Comparison of ENCODE assay signal across 8 cellular contexts in genomic region chr11:86041975-86042378, GRCh38. TPM values are rescaled to one million over a fixed set of nuclear protein-coding genes. Genes with fewer than 3 reads are reported as not detected.
DNase-seq lines count a peak whose midpoint lies in the region; ATAC-seq and TF ChIP-seq lines count a peak whose summit lies in the region.

No MANE protein-coding gene starts in this region.

- POLR2A ChIA-PET in Caco-2 (lab: Charles Lee) (interaction anchor here (1.0 kb wide), 1 partner anchor 10 kb away, joined by 6 read pairs; no protein-coding TSS in a partner anchor), WTC11 (lab: Charles Lee) (interaction anchor here (1.0 to 1.5 kb wide), 2 partner anchors 26 to 152 kb away, joined by 3 to 4 read pairs; no protein-coding TSS in a partner anchor)

- H3K27ac Mint-ChIP-seq in Caco-2 (ENCODE audit: unreplicated experiment) (no peak overlapping the region), WTC11 (peak overlapping the region; percentile 42; the same call in 1 of the 2 replicates)

- no peaks in the 10 kb centered on the region for H3K9me3 ChIP-seq in Caco-2
- H3K9me3 ChIP-seq in vagina = no peaks in the 10 kb centered on the region

- H3K27me3 ChIP-seq in Caco-2 (replicated peaks; ENCODE audit: control insufficient read depth, insufficient read depth, low read length) (no peaks in the 10 kb centered on the region), vagina (no peaks in the 10 kb centered on the region)

- DNase-seq in Caco-2 = peak; percentile 86 to 91
- peak; percentile 80 for DNase-seq in NCI-H226
- peak; percentile 63 for DNase-seq in WTC11 (ENCODE audit: low spot score)
- DNase-seq in epithelial cell of proximal tubule (ENCODE audit: low read depth) = peak; percentile 73
- peak; percentile 90 for DNase-seq in myocyte (ENCODE audit: low read depth)
- no peak for DNase-seq in vagina (ENCODE audit: extremely low spot score in 2 of 2)

- H3K4me3 Mint-ChIP-seq in Caco-2 (ENCODE audit: unreplicated experiment) (no peak overlapping the region), WTC11 (no peak overlapping the region)

- TF ChIP-seq CTCF in Caco-2 (IDR thresholded peaks at IDR 0.05; ENCODE audit: insufficient read depth in 1 of 2, low read depth in 1 of 2, low read length in 1 of 2, severe bottlenecking in 1 of 2, unreplicated experiment in 1 of 2) (peak; percentile 97 to 99), WTC11 (IDR thresholded peaks at IDR 0.05) (peak; percentile 94), epithelial cell of proximal tubule (conservative IDR thresholded peaks at IDR 0.05; ENCODE audit: low read depth, low read length) (peak; percentile 85), vagina (IDR thresholded peaks at IDR 0.05) (peak; percentile 82 to 99 (median 93))

- peak overlapping the region; percentile 59 for H3K27ac ChIP-seq in vagina

- H3K4me1 ChIP-seq in Caco-2 = peaks cover 50% of the 10 kb centered on the region
- H3K4me1 ChIP-seq in vagina = peaks cover 59% of the 10 kb centered on the region

- BruUV-seq in Caco-2 (replicated peaks; lab: Mats Ljungman, UMichigan) = no TSS peak

- ATAC-seq in GM18909 (IDR thresholded peaks at IDR 0.05; ENCODE audit: poor library complexity, unreplicated experiment) (peak; percentile 68), HG03175 (IDR thresholded peaks at IDR 0.05; ENCODE audit: unreplicated experiment) (peak; percentile 66), WTC11 (peak; percentile 92)

- H3K36me3 Mint-ChIP-seq in Caco-2 (ENCODE audit: insufficient read depth, unreplicated experiment) (peaks cover 36% of the 10 kb centered on the region), WTC11 (no peaks in the 10 kb centered on the region)

- CTCF ChIA-PET in Caco-2 (lab: Charles Lee) = interaction anchor here (0.5 to 3.4 kb wide), 28 partner anchors 9 to 319 kb away, joined by 3 to 55 read pairs (median 4); partner anchors contain the start of gene PICALM
- CTCF ChIA-PET in WTC11 (lab: Charles Lee) = interaction anchor here (0.5 to 3.8 kb wide), 35 partner anchors 9 to 1261 kb away, joined by 3 to 46 read pairs (median 4); partner anchors contain the start of genes CCDC83 and PICALM

- no peaks in the 10 kb centered on the region for H3K9me3 Mint-ChIP-seq in Caco-2 (ENCODE audit: unreplicated experiment)
- no peaks in the 10 kb centered on the region for H3K9me3 Mint-ChIP-seq in WTC11

- H3K36me3 ChIP-seq in Caco-2 (ENCODE audit: control insufficient read depth, insufficient read depth, low read length) (no peaks in the 10 kb centered on the region), vagina (no peaks in the 10 kb centered on the region)

- H3K4me1 Mint-ChIP-seq in Caco-2 (ENCODE audit: low read depth, unreplicated experiment) (peaks cover 51% of the 10 kb centered on the region), WTC11 (peaks cover 39% of the 10 kb centered on the region)

- no peak overlapping the region for H3K4me3 ChIP-seq in Caco-2 (ENCODE audit: low read depth, low read length)
- no peak overlapping the region for H3K4me3 ChIP-seq in epithelial cell of proximal tubule (ENCODE audit: low read depth, low read length)
- peak overlapping the region; percentile 12 to 23 for H3K4me3 ChIP-seq in vagina

- H3K27me3 Mint-ChIP-seq in Caco-2 (ENCODE audit: insufficient read depth, unreplicated experiment) = no peaks in the 10 kb centered on the region
- H3K27me3 Mint-ChIP-seq in WTC11 (ENCODE audit: low read depth) = no peaks in the 10 kb centered on the region

- no peak for TF ChIP-seq POLR2A in vagina (IDR thresholded peaks at IDR 0.05)

- intact Hi-C loops in Caco-2 (cut with micrococcal nuclease; ENCODE audit: unreplicated experiment) (loop anchor here (1.0 to 5.0 kb wide), 8 partner anchors 25 to 249 kb away; partner anchors contain the start of gene CCDC83), vagina (cut with DNase I) (loop anchor here (10.0 kb wide), 1 partner anchor 153 kb away; no protein-coding TSS in a partner anchor)

TF ChIP-seq in WTC11, 78 proteins besides CTCF, POLR2A, EP300 and RAD21 (continues in another document):
- TF ChIP-seq, protein P1, sequence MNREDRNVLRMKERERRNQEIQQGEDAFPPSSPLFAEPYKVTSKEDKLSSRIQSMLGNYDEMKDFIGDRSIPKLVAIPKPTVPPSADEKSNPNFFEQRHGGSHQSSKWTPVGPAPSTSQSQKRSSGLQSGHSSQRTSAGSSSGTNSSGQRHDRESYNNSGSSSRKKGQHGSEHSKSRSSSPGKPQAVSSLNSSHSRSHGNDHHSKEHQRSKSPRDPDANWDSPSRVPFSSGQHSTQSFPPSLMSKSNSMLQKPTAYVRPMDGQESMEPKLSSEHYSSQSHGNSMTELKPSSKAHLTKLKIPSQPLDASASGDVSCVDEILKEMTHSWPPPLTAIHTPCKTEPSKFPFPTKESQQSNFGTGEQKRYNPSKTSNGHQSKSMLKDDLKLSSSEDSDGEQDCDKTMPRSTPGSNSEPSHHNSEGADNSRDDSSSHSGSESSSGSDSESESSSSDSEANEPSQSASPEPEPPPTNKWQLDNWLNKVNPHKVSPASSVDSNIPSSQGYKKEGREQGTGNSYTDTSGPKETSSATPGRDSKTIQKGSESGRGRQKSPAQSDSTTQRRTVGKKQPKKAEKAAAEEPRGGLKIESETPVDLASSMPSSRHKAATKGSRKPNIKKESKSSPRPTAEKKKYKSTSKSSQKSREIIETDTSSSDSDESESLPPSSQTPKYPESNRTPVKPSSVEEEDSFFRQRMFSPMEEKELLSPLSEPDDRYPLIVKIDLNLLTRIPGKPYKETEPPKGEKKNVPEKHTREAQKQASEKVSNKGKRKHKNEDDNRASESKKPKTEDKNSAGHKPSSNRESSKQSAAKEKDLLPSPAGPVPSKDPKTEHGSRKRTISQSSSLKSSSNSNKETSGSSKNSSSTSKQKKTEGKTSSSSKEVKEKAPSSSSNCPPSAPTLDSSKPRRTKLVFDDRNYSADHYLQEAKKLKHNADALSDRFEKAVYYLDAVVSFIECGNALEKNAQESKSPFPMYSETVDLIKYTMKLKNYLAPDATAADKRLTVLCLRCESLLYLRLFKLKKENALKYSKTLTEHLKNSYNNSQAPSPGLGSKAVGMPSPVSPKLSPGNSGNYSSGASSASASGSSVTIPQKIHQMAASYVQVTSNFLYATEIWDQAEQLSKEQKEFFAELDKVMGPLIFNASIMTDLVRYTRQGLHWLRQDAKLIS (CRISPR knock-in tag; IDR thresholded peaks at IDR 0.05; ENCODE audit: borderline replicate concordance) = no peak
- TF ChIP-seq ATF1 (CRISPR knock-in tag; IDR thresholded peaks at IDR 0.05) (no peak), TEAD1 (CRISPR knock-in tag; IDR thresholded peaks at IDR 0.05) (peak; percentile 99), NR3C1 (CRISPR knock-in tag; conservative IDR thresholded peaks at IDR 0.05; ENCODE audit: low read depth) (no peak), TEAD4 (CRISPR knock-in tag; IDR thresholded peaks at IDR 0.05) (peak; percentile 95; the same call in 1 of the 2 replicates), RORB (CRISPR knock-in tag; IDR thresholded peaks at IDR 0.05) (no peak), ZNF263 (CRISPR knock-in tag; IDR thresholded peaks at IDR 0.05; ENCODE audit: low read depth) (no peak), E2F4 (CRISPR knock-in tag; IDR thresholded peaks at IDR 0.05; ENCODE audit: borderline replicate concordance, low read depth) (no peak), USF2 (CRISPR knock-in tag; IDR thresholded peaks at IDR 0.05) (no peak), IRF2 (CRISPR knock-in tag; IDR thresholded peaks at IDR 0.05; ENCODE audit: borderline replicate concordance, low read depth) (no peak)
- TF ChIP-seq, protein P2, sequence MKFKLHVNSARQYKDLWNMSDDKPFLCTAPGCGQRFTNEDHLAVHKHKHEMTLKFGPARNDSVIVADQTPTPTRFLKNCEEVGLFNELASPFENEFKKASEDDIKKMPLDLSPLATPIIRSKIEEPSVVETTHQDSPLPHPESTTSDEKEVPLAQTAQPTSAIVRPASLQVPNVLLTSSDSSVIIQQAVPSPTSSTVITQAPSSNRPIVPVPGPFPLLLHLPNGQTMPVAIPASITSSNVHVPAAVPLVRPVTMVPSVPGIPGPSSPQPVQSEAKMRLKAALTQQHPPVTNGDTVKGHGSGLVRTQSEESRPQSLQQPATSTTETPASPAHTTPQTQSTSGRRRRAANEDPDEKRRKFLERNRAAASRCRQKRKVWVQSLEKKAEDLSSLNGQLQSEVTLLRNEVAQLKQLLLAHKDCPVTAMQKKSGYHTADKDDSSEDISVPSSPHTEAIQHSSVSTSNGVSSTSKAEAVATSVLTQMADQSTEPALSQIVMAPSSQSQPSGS (CRISPR knock-in tag; IDR thresholded peaks at IDR 0.05; ENCODE audit: borderline replicate concordance, low read depth) = no peak
- TF ChIP-seq, protein P3, sequence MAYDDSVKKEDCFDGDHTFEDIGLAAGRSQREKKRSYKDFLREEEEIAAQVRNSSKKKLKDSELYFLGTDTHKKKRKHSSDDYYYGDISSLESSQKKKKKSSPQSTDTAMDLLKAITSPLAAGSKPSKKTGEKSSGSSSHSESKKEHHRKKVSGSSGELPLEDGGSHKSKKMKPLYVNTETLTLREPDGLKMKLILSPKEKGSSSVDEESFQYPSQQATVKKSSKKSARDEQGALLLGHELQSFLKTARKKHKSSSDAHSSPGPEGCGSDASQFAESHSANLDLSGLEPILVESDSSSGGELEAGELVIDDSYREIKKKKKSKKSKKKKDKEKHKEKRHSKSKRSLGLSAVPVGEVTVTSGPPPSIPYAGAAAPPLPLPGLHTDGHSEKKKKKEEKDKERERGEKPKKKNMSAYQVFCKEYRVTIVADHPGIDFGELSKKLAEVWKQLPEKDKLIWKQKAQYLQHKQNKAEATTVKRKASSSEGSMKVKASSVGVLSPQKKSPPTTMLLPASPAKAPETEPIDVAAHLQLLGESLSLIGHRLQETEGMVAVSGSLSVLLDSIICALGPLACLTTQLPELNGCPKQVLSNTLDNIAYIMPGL (CRISPR knock-in tag; IDR thresholded peaks at IDR 0.05) = no peak

RNA-seq across cellular contexts. Expression of gene PICALM, which starts 26.9 kb away (rescaled TPM):
- 321 and 331 TPM in 2 replicates for total RNA-seq in Caco-2 (2022)
- total RNA-seq in WTC11 (2021) = 64.4 to 69.9 TPM (median 65.1 TPM) in 3 replicates
- 153 and 218 TPM in 2 replicates for total RNA-seq in epithelial cell of proximal tubule
- 179 and 182 TPM in 2 replicates for total RNA-seq in myocyte
- 120 TPM for polyA plus RNA-seq in myocyte (2012)
- 237 TPM for total RNA-seq in vagina

Comparison
In these comparisons a context has a peak if more than half of its experiments do, and no peak if none do; other contexts are left out.
1. DNase-seq: peak in Caco-2 (2 of 2), NCI-H226 (single experiment), WTC11 (single experiment), epithelial cell of proximal tubule (single experiment) and myocyte (single experiment); none in vagina (0 of 2).
2. H3K4me3 ChIP-seq: peak in vagina (2 of 2); none in Caco-2 (single experiment) and epithelial cell of proximal tubule (single experiment).
3. Peak in every context shown above with its lines, with median percentiles within 50 percentile points of each other: CTCF ChIP-seq and ATAC-seq.